In genomic region chr17:4949321-4950074, GRCh38 we compare ENCODE assay signal across 1 cellular context.
TF ChIP-seq lines count a peak whose summit lies in the region.

No MANE protein-coding gene starts in this region.

TF ChIP-seq in SK-N-SH treated with all-trans-retinoic acid at 6 μM for 48 hours, 23 proteins besides CTCF, POLR2A, EP300 and RAD21 (continued from another document):
- TF ChIP-seq RARB (CRISPR knock-in tag; IDR thresholded peaks at IDR 0.05) (no peak), ARNTL (CRISPR knock-in tag; IDR thresholded peaks at IDR 0.05; ENCODE audit: borderline replicate concordance, low read depth) (no peak), PPARA (CRISPR knock-in tag; IDR thresholded peaks at IDR 0.05; ENCODE audit: borderline replicate concordance) (no peak), ISL1 (CRISPR knock-in tag; IDR thresholded peaks at IDR 0.05) (no peak), TOX (CRISPR knock-in tag; IDR thresholded peaks at IDR 0.05; ENCODE audit: borderline replicate concordance) (no peak), ZNF8 (CRISPR knock-in tag; IDR thresholded peaks at IDR 0.05) (no peak), TSHZ2 (CRISPR knock-in tag; IDR thresholded peaks at IDR 0.05) (no peak)
